Comparison of ENCODE assay signal across 9 cellular contexts in the genomic region with DNA sequence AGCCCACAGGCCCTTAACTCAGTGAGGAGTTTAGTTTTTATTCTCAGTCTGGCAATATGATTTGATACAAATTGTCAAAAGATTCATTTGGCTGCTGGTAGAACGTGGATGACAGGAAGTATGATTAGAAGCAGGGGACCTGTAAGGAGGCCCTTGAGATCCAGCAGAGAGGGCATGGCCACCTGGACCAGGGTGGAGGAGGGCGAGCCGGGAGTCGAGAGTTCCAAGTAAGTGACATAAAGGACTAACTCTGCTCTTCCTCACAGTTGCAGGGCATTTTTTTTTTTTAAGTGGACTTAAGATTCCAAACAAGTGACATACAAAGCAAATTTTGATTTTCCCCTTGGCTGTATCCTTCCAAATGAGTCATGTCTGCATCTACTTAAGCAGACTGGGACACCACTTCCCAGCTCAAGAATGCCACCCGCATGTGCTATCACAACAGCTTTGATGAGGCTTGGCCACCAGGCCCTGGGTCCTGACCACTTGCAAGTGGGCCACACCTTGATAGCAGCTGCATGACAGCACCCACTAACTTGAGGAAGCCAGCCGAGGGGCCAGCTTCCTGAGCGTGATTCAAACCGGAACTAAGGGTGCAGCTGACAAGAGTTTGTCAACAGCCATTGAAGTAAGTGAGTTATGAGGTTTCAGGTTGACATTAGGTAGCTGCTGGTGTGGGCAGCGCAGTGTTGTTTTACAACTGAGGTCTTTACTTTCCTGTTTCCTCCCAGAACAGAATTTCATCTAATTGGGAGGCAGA. TPM values are rescaled to one million over a fixed set of nuclear protein-coding genes. Genes with fewer than 3 reads are reported as not detected.
DNase-seq lines count a peak whose midpoint lies in the region; ATAC-seq and TF ChIP-seq lines count a peak whose summit lies in the region.
"Had no signal": no experiment of that assay in that cellular context is flagged by ENCODE, and none has a peak within 500 bp of the region (broad histone marks: within the 10 kb centered on the region; RNA-seq: fewer than 3 reads in every experiment).

No MANE protein-coding gene starts in this region.

- intact Hi-C loops in vagina (cut with DNase I): no loop called here

- H3K27me3 ChIP-seq in vagina: no peaks in the 10 kb centered on the region

- DNase-seq in DMS79 treated with DMSO at 0.1 percent for 48 hours (lab: John Stamatoyannopoulos, UW): peak; percentile 51
- peak; percentile 56 for DNase-seq in Jurkat, Clone E6-1 (ENCODE audit: low read depth, low spot score)
- DNase-seq in activated CD8-positive, alpha-beta memory T cell treated with anti-CD3 and anti-CD28 coated beads, Interleukin-2, amount 50 U/mL, for 24 hours (ENCODE audit: extremely low read depth): peak; percentile 21
- peak; percentile 24 for DNase-seq in glomerular visceral epithelial cell (ENCODE audit: extremely low spot score)
- peak; percentile 32 for DNase-seq in stimulated activated CD8-positive, alpha-beta memory T cell treated with anti-CD3 and anti-CD28 coated beads, Interleukin-15, amount 100 ng/mL, for 1 hour (ENCODE audit: low read depth)
- no peak for DNase-seq in vagina (ENCODE audit: extremely low spot score in 2 of 2)
- DNase-seq in NCI-H2196 (lab: John Stamatoyannopoulos, UW; ENCODE audit: unreplicated experiment): no peak

- H3K36me3 ChIP-seq in vagina: no peaks in the 10 kb centered on the region

- H3K27ac ChIP-seq in vagina: no peak overlapping the region
- H3K27ac ChIP-seq: parathyroid adenoma had no signal

- ATAC-seq in GM21576 (IDR thresholded peaks at IDR 0.05; ENCODE audit: unreplicated experiment): peak; percentile 88

- H3K4me3 ChIP-seq in Jurkat, Clone E6-1 (ENCODE audit: low read length): no peak overlapping the region
- no peak overlapping the region for H3K4me3 ChIP-seq in vagina

- TF ChIP-seq POLR2A in vagina (IDR thresholded peaks at IDR 0.05): no peak

- peaks cover 23% of the 10 kb centered on the region for H3K4me1 ChIP-seq in vagina

- no peaks in the 10 kb centered on the region for H3K9me3 ChIP-seq in vagina

- TF ChIP-seq CTCF in vagina (IDR thresholded peaks at IDR 0.05): no peak

RNA-seq across cellular contexts. Expression of a gene that starts 54.6 kb away (rescaled TPM):
- polyA plus RNA-seq in Jurkat, Clone E6-1 (2012; ENCODE audit: insufficient read depth, insufficient read length): 1.8 TPM
- 24.1 TPM for total RNA-seq in vagina

Comparison
In these comparisons a context has a peak if more than half of its experiments do, and no peak if none do; other contexts are left out.
1. DNase-seq: peak in DMS79 treated with DMSO at 0.1 percent for 48 hours (single experiment), Jurkat, Clone E6-1 (single experiment), activated CD8-positive, alpha-beta memory T cell treated with anti-CD3 and anti-CD28 coated beads, Interleukin-2, amount 50 U/mL, for 24 hours (single experiment), glomerular visceral epithelial cell (single experiment) and stimulated activated CD8-positive, alpha-beta memory T cell treated with anti-CD3 and anti-CD28 coated beads, Interleukin-15, amount 100 ng/mL, for 1 hour (single experiment); none in vagina (0 of 2) and NCI-H2196 (single experiment).